ENCODE assay signal across 8 cellular contexts in genomic region chr1:51329443-51330325, GRCh38. TPM values are rescaled to one million over a fixed set of nuclear protein-coding genes. Genes with fewer than 3 reads are reported as not detected.
DNase-seq lines count a peak whose midpoint lies in the region; ATAC-seq and TF ChIP-seq lines count a peak whose summit lies in the region.

No MANE protein-coding gene starts in this region.

- no CpG with 5 or more reads among the region's 26 CpGs for WGBS in iPS DF 6.9 (ENCODE audit: insufficient coverage, insufficient read length)

- POLR2A ChIA-PET in WTC11 (lab: Charles Lee) = no interaction called here

- DNase-seq in NCI-H1694 treated with DMSO at 0.1 percent for 48 hours (lab: John Stamatoyannopoulos, UW) = peak; percentile 9
- DNase-seq in NCI-H1694 (lab: John Stamatoyannopoulos, UW) = no peak
- DNase-seq in WTC11 (ENCODE audit: low spot score) = no peak
- no peak for DNase-seq in iPS DF 6.9 (ENCODE audit: low read depth, low spot score)
- no peak for DNase-seq in stimulated activated naive B cell treated with anti-CD40 and anti-IgM and Interleukin-4, amounts not matched to agents 10 μg/mL and 1 μg/mL and 100 μg/mL, for 72 hours
- no peak for DNase-seq in stimulated activated CD4-positive, alpha-beta T cell treated with anti-CD3 and anti-CD28 coated beads, Interleukin-4, amount 100 ng/mL, for 4 hours
- no peak for DNase-seq in KG1 (lab: John Stamatoyannopoulos, UW)

- peaks cover 13% of the 10 kb centered on the region for H3K4me1 Mint-ChIP-seq in WTC11
- H3K4me1 Mint-ChIP-seq in stimulated activated naive B cell treated with anti-CD40 and anti-IgM and Interleukin-4, amounts not matched to agents 10 μg/mL and 1 μg/mL and 100 μg/mL, for 72 hours = peaks cover 11 to 13% of the 10 kb centered on the region in 2 donors

- no peaks in the 10 kb centered on the region for H3K9me3 ChIP-seq in iPS DF 6.9 (ENCODE audit: control insufficient read depth, insufficient read depth, low read length)

- no peaks in the 10 kb centered on the region for H3K36me3 ChIP-seq in iPS DF 6.9 (ENCODE audit: control insufficient read depth, insufficient read depth, low read length)

- H3K4me3 Mint-ChIP-seq in WTC11 = peak overlapping the region; percentile 62
- H3K4me3 Mint-ChIP-seq in stimulated activated naive B cell treated with anti-CD40 and anti-IgM and Interleukin-4, amounts not matched to agents 10 μg/mL and 1 μg/mL and 100 μg/mL, for 72 hours = peak overlapping the region; percentile 59 to 69

- peaks cover 6% of the 10 kb centered on the region; the same call in 1 of the 2 replicates for H3K4me1 ChIP-seq in iPS DF 6.9 (ENCODE audit: control insufficient read depth, insufficient read depth, low read length)

- no peak overlapping the region for H3K27ac Mint-ChIP-seq in WTC11
- H3K27ac Mint-ChIP-seq in stimulated activated naive B cell treated with anti-CD40 and anti-IgM and Interleukin-4, amounts not matched to agents 10 μg/mL and 1 μg/mL and 100 μg/mL, for 72 hours = no peak overlapping the region

- H3K36me3 Mint-ChIP-seq in WTC11 = no peaks in the 10 kb centered on the region
- H3K36me3 Mint-ChIP-seq in stimulated activated naive B cell treated with anti-CD40 and anti-IgM and Interleukin-4, amounts not matched to agents 10 μg/mL and 1 μg/mL and 100 μg/mL, for 72 hours = peaks cover 1 to 7% of the 10 kb centered on the region in 2 donors

- H3K9me3 Mint-ChIP-seq in WTC11 = no peaks in the 10 kb centered on the region
- H3K9me3 Mint-ChIP-seq in stimulated activated naive B cell treated with anti-CD40 and anti-IgM and Interleukin-4, amounts not matched to agents 10 μg/mL and 1 μg/mL and 100 μg/mL, for 72 hours = no peaks in the 10 kb centered on the region

- no peak overlapping the region for H3K27ac ChIP-seq in iPS DF 6.9 (ENCODE audit: low read length)

- peaks cover 25% of the 10 kb centered on the region for H3K27me3 Mint-ChIP-seq in WTC11 (ENCODE audit: low read depth)
- peaks cover 33 to 54% of the 10 kb centered on the region in 2 donors for H3K27me3 Mint-ChIP-seq in stimulated activated naive B cell treated with anti-CD40 and anti-IgM and Interleukin-4, amounts not matched to agents 10 μg/mL and 1 μg/mL and 100 μg/mL, for 72 hours

- CTCF ChIA-PET in WTC11 (lab: Charles Lee) = interaction anchor here (2.5 kb wide), 1 partner anchor 16 kb away, joined by 10 read pairs; no protein-coding TSS in a partner anchor

- TF ChIP-seq CTCF in WTC11 (IDR thresholded peaks at IDR 0.05) = no peak

- no peaks in the 10 kb centered on the region; the same call in 1 of the 2 replicates for H3K27me3 ChIP-seq in iPS DF 6.9 (ENCODE audit: control insufficient read depth, insufficient read depth, low read length)

- H3K4me3 ChIP-seq in iPS DF 6.9 (ENCODE audit: low read length) = peak overlapping the region; percentile 59; the same call in 1 of the 2 replicates

- ATAC-seq in WTC11 (no peak), GM18520 (IDR thresholded peaks at IDR 0.05; ENCODE audit: unreplicated experiment) (no peak)
- ATAC-seq in stimulated activated naive B cell treated with anti-CD40 and anti-IgM and Interleukin-4, amounts not matched to agents 10 μg/mL and 1 μg/mL and 100 μg/mL, for 72 hours (replicated peaks) = no peak

TF ChIP-seq in WTC11, 78 proteins besides CTCF, POLR2A, EP300 and RAD21 (continues in another document):
- no peak for TF ChIP-seq CREB1 (CRISPR knock-in tag; IDR thresholded peaks at IDR 0.05)
- TF ChIP-seq GTF2I (CRISPR knock-in tag; conservative IDR thresholded peaks at IDR 0.05) = no peak
- no peak for TF ChIP-seq JAZF1 (CRISPR knock-in tag; IDR thresholded peaks at IDR 0.05)
- no peak for TF ChIP-seq ZNF232 (CRISPR knock-in tag; IDR thresholded peaks at IDR 0.05)
- TF ChIP-seq MXD4 (CRISPR knock-in tag; IDR thresholded peaks at IDR 0.05; ENCODE audit: borderline replicate concordance) = no peak
- no peak for TF ChIP-seq PREB (CRISPR knock-in tag; IDR thresholded peaks at IDR 0.05; ENCODE audit: borderline replicate concordance)
- TF ChIP-seq ZNF425 (CRISPR knock-in tag; conservative IDR thresholded peaks at IDR 0.05) = no peak
- no peak for TF ChIP-seq RELA (CRISPR knock-in tag; IDR thresholded peaks at IDR 0.05; ENCODE audit: borderline replicate concordance)
- TF ChIP-seq ATF6 (CRISPR knock-in tag; IDR thresholded peaks at IDR 0.05) = no peak
- no peak for TF ChIP-seq ZNF281 (CRISPR knock-in tag; IDR thresholded peaks at IDR 0.05)
- no peak for TF ChIP-seq SMAD4 (CRISPR knock-in tag; IDR thresholded peaks at IDR 0.05)
- TF ChIP-seq GABPB1 (CRISPR knock-in tag; IDR thresholded peaks at IDR 0.05) = no peak
- no peak for TF ChIP-seq ZBTB43 (CRISPR knock-in tag; IDR thresholded peaks at IDR 0.05)

RNA-seq across cellular contexts. Expression of gene TTC39A, which starts 0.7 kb away (rescaled TPM):
- total RNA-seq in WTC11 (2021) = 3.4 to 8.4 TPM (median 5.7 TPM) in 3 replicates
